19 cellular contexts compared by ENCODE assay signal in the genomic region with DNA sequence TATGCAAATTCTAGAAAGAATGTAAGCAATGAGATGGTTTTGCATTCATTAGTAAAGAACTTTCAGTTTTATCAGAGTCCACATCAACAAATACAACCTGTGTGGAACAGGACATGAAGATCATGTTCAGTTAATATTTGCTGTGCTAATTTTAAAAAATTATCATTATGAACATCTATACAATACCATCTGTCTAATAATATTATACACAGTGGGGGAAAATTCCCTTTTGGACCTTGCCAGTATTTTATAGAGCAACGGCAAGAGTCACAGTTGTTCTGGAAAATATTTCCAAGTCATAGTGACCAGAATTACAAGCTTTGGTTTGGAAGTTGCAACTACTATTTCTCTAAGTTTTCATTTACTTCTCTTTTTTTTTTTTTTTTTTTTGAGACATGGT.
DNase-seq lines count a peak whose midpoint lies in the region; FAIRE-seq and TF ChIP-seq lines count a peak whose summit lies in the region.
"Had no signal": no experiment of that assay in that cellular context is flagged by ENCODE, and none has a peak within 500 bp of the region (broad histone marks: within the 10 kb centered on the region; RNA-seq: fewer than 3 reads in every experiment).

No MANE protein-coding gene starts in this region.

- H3K27me3 ChIP-seq in MM.1S (replicated peaks; ENCODE audit: insufficient read depth, low read length) = no peaks in the 10 kb centered on the region

- no peaks in the 10 kb centered on the region for H3F3A ChIP-seq in MM.1S (ENCODE audit: insufficient read depth, low read length)

- no peaks in the 10 kb centered on the region for H4K20me1 ChIP-seq in MM.1S (ENCODE audit: insufficient read depth, low read length)

- no peak overlapping the region for H2AFZ ChIP-seq in MM.1S (ENCODE audit: low read length)
- H2AFZ ChIP-seq: GM23248 had no signal

- no peak overlapping the region for H3K4me2 ChIP-seq in MM.1S (ENCODE audit: low read depth, low read length)

- H3K9ac ChIP-seq in MM.1S (ENCODE audit: low read length) = no peak overlapping the region
- H3K9ac ChIP-seq: GM23248 had no signal

- no peaks in the 10 kb centered on the region for H3K4me1 ChIP-seq in MM.1S (ENCODE audit: low read length)
- H3K4me1 ChIP-seq: Caco-2 had no signal

- H3K4me3 ChIP-seq in MM.1S (ENCODE audit: low read length) = no peak overlapping the region
- H3K4me3 ChIP-seq: GM23248 had no signal

- no peaks in the 10 kb centered on the region for H3K79me2 ChIP-seq in MM.1S (ENCODE audit: low read length)

- H3K36me3 ChIP-seq in MM.1S (replicated peaks; ENCODE audit: insufficient read depth, low read length) = no peaks in the 10 kb centered on the region

- DNase-seq in NOMO-1 treated with DMSO at 0.1 percent for 48 hours (lab: John Stamatoyannopoulos, UW; ENCODE audit: unreplicated experiment) = peak; percentile 22
- no peak for DNase-seq in NOMO-1 treated with dmso at 0.1 percent for 144 hours (lab: John Stamatoyannopoulos, UW; ENCODE audit: unreplicated experiment)
- DNase-seq in NCI-H1048 (lab: John Stamatoyannopoulos, UW) = peak; percentile 11
- no peak for DNase-seq in MM.1S
- DNase-seq in UCSD-AML1 (lab: John Stamatoyannopoulos, UW; ENCODE audit: unreplicated experiment) = no peak
- DNase-seq in activated naive CD4-positive, alpha-beta T cell treated with Interleukin-2 at 50 U/mL for 16 hours = no peak
- DNase-seq: C1 segment of cervical spinal cord; Caco-2; CD4-positive, CD25-positive, alpha-beta regulatory T cell; CD8-positive, alpha-beta T cell; DMS153; DND-41; GM23248; H9 had no signal

- no peaks in the 10 kb centered on the region for H3K9me3 ChIP-seq in MM.1S (replicated peaks; ENCODE audit: insufficient read depth, low read length)
- H3K9me3 ChIP-seq: Caco-2 had no signal

- FAIRE-seq in endometrium (lab: Jason Lieb, UNC) = peak; percentile 8
- FAIRE-seq: G401.6, GM12892, H1 had no signal

- no peaks in the 10 kb centered on the region for H3K9me2 ChIP-seq in MM.1S (replicated peaks; ENCODE audit: insufficient read depth, low read length)

- TF ChIP-seq CTCF in C4-2B (conservative IDR thresholded peaks at IDR 0.05) (no peak), MM.1S (IDR thresholded peaks at IDR 0.05; ENCODE audit: low read length) (no peak)

- H3K27ac ChIP-seq in C4-2B (peak overlapping the region; percentile 94), MM.1S (ENCODE audit: low read length) (no peak overlapping the region)
- H3K27ac ChIP-seq: GM23248 had no signal

Comparison
In these comparisons a context has a peak if more than half of its experiments do, and no peak if none do; other contexts are left out.
1. DNase-seq: peak in NOMO-1 treated with DMSO at 0.1 percent for 48 hours (single experiment) and NCI-H1048 (single experiment); none in NOMO-1 treated with dmso at 0.1 percent for 144 hours (single experiment), MM.1S (single experiment), UCSD-AML1 (single experiment) and activated naive CD4-positive, alpha-beta T cell treated with Interleukin-2 at 50 U/mL for 16 hours (single experiment).